ENCODE assay signal across 8 cellular contexts in the genomic region with DNA sequence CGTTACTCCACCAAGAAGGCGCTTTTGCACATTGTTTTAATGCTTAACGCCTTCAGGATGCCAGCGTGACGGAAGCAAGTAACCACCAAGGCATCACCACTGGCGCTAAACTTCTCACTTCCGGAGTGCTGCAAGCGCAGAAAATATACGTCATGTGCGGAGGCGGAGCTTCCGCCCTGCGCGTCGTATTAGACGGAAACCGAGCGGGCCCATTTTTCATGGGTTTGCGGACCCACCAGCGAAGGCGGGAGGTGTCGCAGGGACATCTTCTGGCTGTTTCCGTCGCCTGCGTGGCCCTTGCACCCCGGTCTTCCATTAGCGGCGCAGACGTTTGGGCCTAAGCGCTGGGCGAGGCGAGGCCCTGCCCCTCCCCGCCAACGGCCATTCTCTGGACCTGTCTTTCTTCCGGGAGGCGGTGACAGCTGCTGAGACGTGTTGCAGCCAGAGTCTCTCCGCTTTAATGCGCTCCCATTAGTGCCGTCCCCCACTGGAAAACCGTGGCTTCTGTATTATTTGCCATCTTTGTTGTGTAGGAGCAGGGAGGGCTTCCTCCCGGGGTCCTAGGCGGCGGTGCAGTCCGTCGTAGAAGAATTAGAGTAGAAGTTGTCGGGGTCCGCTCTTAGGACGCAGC. TPM values are rescaled to one million over a fixed set of nuclear protein-coding genes. Genes with fewer than 3 reads are reported as not detected.
DNase-seq lines count a peak whose midpoint lies in the region; ATAC-seq and TF ChIP-seq lines count a peak whose summit lies in the region.

A gene (plus strand): TSS at position 403 of the 631 bp plus-strand sequence. CDS start 235 bp downstream, outside the sequence.

- no peaks in the 10 kb centered on the region for H3K9me3 Mint-ChIP-seq in CD14-positive monocyte
- no peaks in the 10 kb centered on the region for H3K9me3 Mint-ChIP-seq in activated CD4-positive, alpha-beta memory T cell treated with anti-CD3 and anti-CD28 coated beads for 36 hours

- peaks cover 8 to 17% of the 10 kb centered on the region in 2 donors for H3K36me3 Mint-ChIP-seq in CD14-positive monocyte
- H3K36me3 Mint-ChIP-seq in activated CD4-positive, alpha-beta memory T cell treated with anti-CD3 and anti-CD28 coated beads for 36 hours = peaks cover 5% of the 10 kb centered on the region

- ATAC-seq in GM19397 (IDR thresholded peaks at IDR 0.05; ENCODE audit: unreplicated experiment) (peak; percentile 84), HG03571 (IDR thresholded peaks at IDR 0.05; ENCODE audit: unreplicated experiment) (peak; percentile 83)

- peak; percentile 52 to 60 for TF ChIP-seq RAD21 in liver (IDR thresholded peaks at IDR 0.05)

- CTCF ChIA-PET in activated CD4-positive, alpha-beta memory T cell treated with anti-CD3 and anti-CD28 coated beads for 36 hours (lab: Charles Lee) = interaction anchor here (0.7 to 4.4 kb wide), 13 partner anchors 10 to 266 kb away, joined by 3 to 24 read pairs (median 8); a partner anchor contains a TSS

- H3K27ac ChIP-seq in liver (ENCODE audit: low read depth in 1 of 2, low read length in 2 of 2) = peak within 1 kb of the TSS; percentile 91 to 96

- peak within 1 kb of the TSS; percentile 79 to 94 for H3K9ac ChIP-seq in liver (ENCODE audit: low read depth in 1 of 2, low read length in 2 of 2)

- no peak for TF ChIP-seq CTCF in CD14-positive monocyte (IDR thresholded peaks at IDR 0.05)
- TF ChIP-seq CTCF in liver (IDR thresholded peaks at IDR 0.05; ENCODE audit: low read depth, low read length, missing input control) = peak; percentile 9

- H3K4me1 Mint-ChIP-seq in CD14-positive monocyte = peaks cover 21% of the 10 kb centered on the region
- peaks cover 35% of the 10 kb centered on the region for H3K4me1 Mint-ChIP-seq in activated CD4-positive, alpha-beta memory T cell treated with anti-CD3 and anti-CD28 coated beads for 36 hours (ENCODE audit: low read depth)

- H3K4me1 ChIP-seq in liver (ENCODE audit: control insufficient read depth in 4 of 4, insufficient read depth in 4 of 4, low read length in 3 of 4) = peaks cover 3 to 35% (median 28%) of the 10 kb centered on the region in 4 donors

- no peaks in the 10 kb centered on the region for H3K9me3 ChIP-seq in liver (ENCODE audit: control insufficient read depth in 4 of 4, low read length in 3 of 4)

- H3K27me3 ChIP-seq in liver (ENCODE audit: control insufficient read depth in 4 of 4, insufficient read depth in 4 of 4, low read length in 3 of 4) = no peaks in the 10 kb centered on the region

- POLR2A ChIA-PET in activated CD4-positive, alpha-beta memory T cell treated with anti-CD3 and anti-CD28 coated beads for 36 hours (lab: Charles Lee) = interaction anchor here (0.8 to 3.2 kb wide), 8 partner anchors 10 to 262 kb away, joined by 3 to 43 read pairs (median 8); a partner anchor contains a TSS

- H3K36me3 ChIP-seq in liver (ENCODE audit: control insufficient read depth in 4 of 4, insufficient read depth in 3 of 4, low read depth in 1 of 4, low read length in 3 of 4) = no peaks in the 10 kb centered on the region

- peak within 1 kb of the TSS; percentile 96 to 99 (median 98) for H3K27ac Mint-ChIP-seq in CD14-positive monocyte
- H3K27ac Mint-ChIP-seq in activated CD4-positive, alpha-beta memory T cell treated with anti-CD3 and anti-CD28 coated beads for 36 hours = peak within 1 kb of the TSS; percentile 95

- H3K4me3 Mint-ChIP-seq in CD14-positive monocyte = peak within 1 kb of the TSS; percentile 92 to 93
- peak within 1 kb of the TSS; percentile 92 for H3K4me3 Mint-ChIP-seq in activated CD4-positive, alpha-beta memory T cell treated with anti-CD3 and anti-CD28 coated beads for 36 hours

- WGBS in liver = under 1% methylated on average over 49 of the region's 49 CpGs

- DNase-seq in CD14-positive monocyte (ENCODE audit: low spot score) (peak; percentile 93), NCI-H82 treated with DMSO at 0.1 percent for 48 hours (lab: John Stamatoyannopoulos, UW; ENCODE audit: unreplicated experiment) (peak; percentile 89), dermis microvascular lymphatic vessel endothelial cell (ENCODE audit: low read depth in 2 of 2) (peak; percentile 93 to 95)
- peak; percentile 97 for DNase-seq in activated CD4-positive, alpha-beta memory T cell treated with anti-CD3 and anti-CD28 coated beads for 36 hours
- peak; percentile 97 for DNase-seq in stimulated activated CD4-positive, alpha-beta T cell treated with anti-CD3 and anti-CD28 coated beads, Interleukin-4, amount 100 ng/mL, for 24 hours

- peak within 1 kb of the TSS; percentile 73 to 95 (median 93) for H3K4me3 ChIP-seq in liver (ENCODE audit: low read depth in 1 of 3, low read length in 3 of 3)

- peaks cover 0 to 3% (median 0%) of the 10 kb centered on the region in 3 donors for H3K27me3 Mint-ChIP-seq in CD14-positive monocyte (ENCODE audit: low read depth in 3 of 3)
- peaks cover 1% of the 10 kb centered on the region for H3K27me3 Mint-ChIP-seq in activated CD4-positive, alpha-beta memory T cell treated with anti-CD3 and anti-CD28 coated beads for 36 hours

- intact Hi-C loops in CD14-positive monocyte (cut with micrococcal nuclease) = loop anchor here (2.0 to 5.0 kb wide), 5 partner anchors 73 to 263 kb away; a partner anchor contains a TSS
- intact Hi-C loops in activated CD4-positive, alpha-beta memory T cell treated with anti-CD3 and anti-CD28 coated beads for 36 hours (cut with micrococcal nuclease) = loop anchor here (1.0 to 5.0 kb wide), 8 partner anchors 27 to 451 kb away; a partner anchor contains a TSS

TF ChIP-seq in liver, 16 proteins besides CTCF, POLR2A, EP300 and RAD21 (continues in another document):
- peak; percentile 75 for TF ChIP-seq TAF1 (conservative IDR thresholded peaks at IDR 0.05)
- peak; percentile 76 to 84 for TF ChIP-seq RXRA (IDR thresholded peaks at IDR 0.05)
- TF ChIP-seq, protein P1, sequence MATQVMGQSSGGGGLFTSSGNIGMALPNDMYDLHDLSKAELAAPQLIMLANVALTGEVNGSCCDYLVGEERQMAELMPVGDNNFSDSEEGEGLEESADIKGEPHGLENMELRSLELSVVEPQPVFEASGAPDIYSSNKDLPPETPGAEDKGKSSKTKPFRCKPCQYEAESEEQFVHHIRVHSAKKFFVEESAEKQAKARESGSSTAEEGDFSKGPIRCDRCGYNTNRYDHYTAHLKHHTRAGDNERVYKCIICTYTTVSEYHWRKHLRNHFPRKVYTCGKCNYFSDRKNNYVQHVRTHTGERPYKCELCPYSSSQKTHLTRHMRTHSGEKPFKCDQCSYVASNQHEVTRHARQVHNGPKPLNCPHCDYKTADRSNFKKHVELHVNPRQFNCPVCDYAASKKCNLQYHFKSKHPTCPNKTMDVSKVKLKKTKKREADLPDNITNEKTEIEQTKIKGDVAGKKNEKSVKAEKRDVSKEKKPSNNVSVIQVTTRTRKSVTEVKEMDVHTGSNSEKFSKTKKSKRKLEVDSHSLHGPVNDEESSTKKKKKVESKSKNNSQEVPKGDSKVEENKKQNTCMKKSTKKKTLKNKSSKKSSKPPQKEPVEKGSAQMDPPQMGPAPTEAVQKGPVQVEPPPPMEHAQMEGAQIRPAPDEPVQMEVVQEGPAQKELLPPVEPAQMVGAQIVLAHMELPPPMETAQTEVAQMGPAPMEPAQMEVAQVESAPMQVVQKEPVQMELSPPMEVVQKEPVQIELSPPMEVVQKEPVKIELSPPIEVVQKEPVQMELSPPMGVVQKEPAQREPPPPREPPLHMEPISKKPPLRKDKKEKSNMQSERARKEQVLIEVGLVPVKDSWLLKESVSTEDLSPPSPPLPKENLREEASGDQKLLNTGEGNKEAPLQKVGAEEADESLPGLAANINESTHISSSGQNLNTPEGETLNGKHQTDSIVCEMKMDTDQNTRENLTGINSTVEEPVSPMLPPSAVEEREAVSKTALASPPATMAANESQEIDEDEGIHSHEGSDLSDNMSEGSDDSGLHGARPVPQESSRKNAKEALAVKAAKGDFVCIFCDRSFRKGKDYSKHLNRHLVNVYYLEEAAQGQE (IDR thresholded peaks at IDR 0.05) = peak; percentile 64
- peak; percentile 97 to 99 for TF ChIP-seq GABPA (IDR thresholded peaks at IDR 0.05 in 1 of 2, conservative IDR thresholded peaks at IDR 0.05 in 1 of 2)
- peak; percentile 76 to 98 for TF ChIP-seq EGR1 (IDR thresholded peaks at IDR 0.05; ENCODE audit: low read depth in 2 of 2)
- peak; percentile 66 to 69 for TF ChIP-seq HNF4A (conservative IDR thresholded peaks at IDR 0.05)
- TF ChIP-seq SP1 (IDR thresholded peaks at IDR 0.05) = peak; percentile 90
- peak; percentile 88 for TF ChIP-seq FOXA1 (IDR thresholded peaks at IDR 0.05)
- peak; percentile 35 for TF ChIP-seq HNF4G (IDR thresholded peaks at IDR 0.05)
- TF ChIP-seq, protein P2, sequence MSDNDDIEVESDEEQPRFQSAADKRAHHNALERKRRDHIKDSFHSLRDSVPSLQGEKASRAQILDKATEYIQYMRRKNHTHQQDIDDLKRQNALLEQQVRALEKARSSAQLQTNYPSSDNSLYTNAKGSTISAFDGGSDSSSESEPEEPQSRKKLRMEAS (IDR thresholded peaks at IDR 0.05) = peak; percentile 95
- TF ChIP-seq, protein P3, sequence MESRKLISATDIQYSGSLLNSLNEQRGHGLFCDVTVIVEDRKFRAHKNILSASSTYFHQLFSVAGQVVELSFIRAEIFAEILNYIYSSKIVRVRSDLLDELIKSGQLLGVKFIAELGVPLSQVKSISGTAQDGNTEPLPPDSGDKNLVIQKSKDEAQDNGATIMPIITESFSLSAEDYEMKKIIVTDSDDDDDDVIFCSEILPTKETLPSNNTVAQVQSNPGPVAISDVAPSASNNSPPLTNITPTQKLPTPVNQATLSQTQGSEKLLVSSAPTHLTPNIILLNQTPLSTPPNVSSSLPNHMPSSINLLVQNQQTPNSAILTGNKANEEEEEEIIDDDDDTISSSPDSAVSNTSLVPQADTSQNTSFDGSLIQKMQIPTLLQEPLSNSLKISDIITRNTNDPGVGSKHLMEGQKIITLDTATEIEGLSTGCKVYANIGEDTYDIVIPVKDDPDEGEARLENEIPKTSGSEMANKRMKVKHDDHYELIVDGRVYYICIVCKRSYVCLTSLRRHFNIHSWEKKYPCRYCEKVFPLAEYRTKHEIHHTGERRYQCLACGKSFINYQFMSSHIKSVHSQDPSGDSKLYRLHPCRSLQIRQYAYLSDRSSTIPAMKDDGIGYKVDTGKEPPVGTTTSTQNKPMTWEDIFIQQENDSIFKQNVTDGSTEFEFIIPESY (IDR thresholded peaks at IDR 0.05) = peak; percentile 97
- TF ChIP-seq NR2F2 (IDR thresholded peaks at IDR 0.05) = peak; percentile 83
- peak; percentile 67 to 83 for TF ChIP-seq JUND (IDR thresholded peaks at IDR 0.05)
- TF ChIP-seq, protein P4, sequence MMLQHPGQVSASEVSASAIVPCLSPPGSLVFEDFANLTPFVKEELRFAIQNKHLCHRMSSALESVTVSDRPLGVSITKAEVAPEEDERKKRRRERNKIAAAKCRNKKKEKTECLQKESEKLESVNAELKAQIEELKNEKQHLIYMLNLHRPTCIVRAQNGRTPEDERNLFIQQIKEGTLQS (IDR thresholded peaks at IDR 0.05) = peak; percentile 64
- peak; percentile 12 for TF ChIP-seq FOXA2 (IDR thresholded peaks at IDR 0.05)

RNA-seq across cellular contexts. Expression of the gene that starts here (rescaled TPM):
- 10 to 100 TPM; 15.2 to 22.1 TPM for polyA plus RNA-seq in CD14-positive monocyte
- total RNA-seq in activated CD4-positive, alpha-beta memory T cell treated with anti-CD3 and anti-CD28 coated beads for 36 hours = 10 to 100 TPM; 53.6 to 63.5 TPM
- total RNA-seq in dermis microvascular lymphatic vessel endothelial cell = 37.2 and 41.1 TPM in 2 replicates
- total RNA-seq in liver = 10 to 100 TPM; 30.8 to 44.8 TPM
- polyA plus RNA-seq in liver = 10 to 100 TPM; 17.7 to 18.6 TPM

Comparison
In these comparisons a context has a peak if more than half of its experiments do, and no peak if none do; other contexts are left out.
1. Peak in every context shown above with its lines: DNase-seq, ATAC-seq, H3K4me3 ChIP-seq and H3K27ac ChIP-seq.